ENCODE assay signal across 1 cellular context in genomic region chr12:57864811-57865751, GRCh38.
TF ChIP-seq lines count a peak whose summit lies in the region.

No MANE protein-coding gene starts in this region.

TF ChIP-seq in HEK293, 187 proteins besides CTCF, POLR2A, EP300 and RAD21 (continued from another document and continues in another):
- no peak for TF ChIP-seq INSM2 (tag by site-specific recombination; IDR thresholded peaks at IDR 0.05)
- no peak for TF ChIP-seq ZNF121 (tag by site-specific recombination; IDR thresholded peaks at IDR 0.05)
- no peak for TF ChIP-seq ZNF146 (tag by site-specific recombination; IDR thresholded peaks at IDR 0.05)
- peak; percentile 16; the same call in 1 of the 2 replicates for TF ChIP-seq ZNF501 (tag by site-specific recombination; IDR thresholded peaks at IDR 0.05)
- no peak for TF ChIP-seq ZNF558 (tag by site-specific recombination; IDR thresholded peaks at IDR 0.05)
- no peak for TF ChIP-seq OSR2 (tag by site-specific recombination; IDR thresholded peaks at IDR 0.05)
- TF ChIP-seq ZBTB8A (tag by site-specific recombination; IDR thresholded peaks at IDR 0.05) = peak; percentile 27; the same call in 1 of the 2 replicates
- TF ChIP-seq HOXC10 (CRISPR knock-in tag; IDR thresholded peaks at IDR 0.05) = no peak
- TF ChIP-seq MEIS1 (CRISPR knock-in tag; IDR thresholded peaks at IDR 0.05; ENCODE audit: borderline replicate concordance) = no peak
- no peak for TF ChIP-seq HOXA7 (CRISPR knock-in tag; IDR thresholded peaks at IDR 0.05; ENCODE audit: borderline replicate concordance)
- peak; percentile 49 for TF ChIP-seq ZBTB26 (tag by site-specific recombination; optimal IDR thresholded peaks at IDR 0.05)
- TF ChIP-seq ZNF768 (tag by site-specific recombination; IDR thresholded peaks at IDR 0.05) = no peak
- TF ChIP-seq ZNF423 (tag by site-specific recombination; IDR thresholded peaks at IDR 0.05) = no peak
- TF ChIP-seq ZNF654 (tag by site-specific recombination; IDR thresholded peaks at IDR 0.05; ENCODE audit: low read depth) = no peak
- TF ChIP-seq ZNF311 (tag by site-specific recombination; IDR thresholded peaks at IDR 0.05; ENCODE audit: borderline replicate concordance) = no peak
- no peak for TF ChIP-seq ZNF791 (tag by site-specific recombination; IDR thresholded peaks at IDR 0.05)
- no peak for TF ChIP-seq ZNF214 (tag by site-specific recombination; IDR thresholded peaks at IDR 0.05; ENCODE audit: borderline replicate concordance)
- TF ChIP-seq PRDM10 (tag by site-specific recombination; IDR thresholded peaks at IDR 0.05) = peak; percentile 36
- no peak for TF ChIP-seq ZNF302 (tag by site-specific recombination; IDR thresholded peaks at IDR 0.05; ENCODE audit: low read depth)
- TF ChIP-seq ZFP37 (tag by site-specific recombination; IDR thresholded peaks at IDR 0.05) = peak; percentile 57; the same call in 1 of the 2 replicates
- no peak for TF ChIP-seq ZBTB7A (tag by site-specific recombination; IDR thresholded peaks at IDR 0.05; ENCODE audit: low read depth)
- TF ChIP-seq ZNF677 (tag by site-specific recombination; IDR thresholded peaks at IDR 0.05) = no peak
- no peak for TF ChIP-seq YY1 (tag by site-specific recombination; IDR thresholded peaks at IDR 0.05)
- no peak for TF ChIP-seq ZNF223 (tag by site-specific recombination; IDR thresholded peaks at IDR 0.05)
- TF ChIP-seq ZNF37A (tag by site-specific recombination; IDR thresholded peaks at IDR 0.05) = no peak
- no peak for TF ChIP-seq ZNF202 (tag by site-specific recombination; IDR thresholded peaks at IDR 0.05; ENCODE audit: borderline replicate concordance)
- no peak for TF ChIP-seq ZNF280D (tag by site-specific recombination; IDR thresholded peaks at IDR 0.05)
- TF ChIP-seq SALL2 (tag by site-specific recombination; IDR thresholded peaks at IDR 0.05; ENCODE audit: borderline replicate concordance) = no peak
- no peak; the same call in 1 of the 2 replicates for TF ChIP-seq ZBTB11 (tag by site-specific recombination; conservative IDR thresholded peaks at IDR 0.05; ENCODE audit: low read depth)
- TF ChIP-seq TCF7L2 (IDR thresholded peaks at IDR 0.05; ENCODE audit: borderline replicate concordance, low read depth, low read length) = no peak
- TF ChIP-seq ZNF16 (tag by site-specific recombination; IDR thresholded peaks at IDR 0.05; ENCODE audit: low read depth) = no peak
- no peak for TF ChIP-seq ZNF433 (tag by site-specific recombination; IDR thresholded peaks at IDR 0.05; ENCODE audit: low read depth)
- no peak for TF ChIP-seq GLIS1 (tag by site-specific recombination; IDR thresholded peaks at IDR 0.05)
- no peak for TF ChIP-seq PRDM4 (tag by site-specific recombination; IDR thresholded peaks at IDR 0.05)
- no peak for TF ChIP-seq ZNF488 (tag by site-specific recombination; IDR thresholded peaks at IDR 0.05)
- TF ChIP-seq ZNF548 (tag by site-specific recombination; IDR thresholded peaks at IDR 0.05) = no peak
- no peak for TF ChIP-seq ZNF596 (tag by site-specific recombination; IDR thresholded peaks at IDR 0.05)
- TF ChIP-seq ZIC2 (tag by site-specific recombination; IDR thresholded peaks at IDR 0.05) = no peak
- no peak for TF ChIP-seq ZNF660 (tag by site-specific recombination; IDR thresholded peaks at IDR 0.05)
- TF ChIP-seq ZNF544 (tag by site-specific recombination; IDR thresholded peaks at IDR 0.05) = no peak
- peak; percentile 70 for TF ChIP-seq ZFHX2 (tag by site-specific recombination; conservative IDR thresholded peaks at IDR 0.05)
- no peak for TF ChIP-seq ZNF26 (tag by site-specific recombination; IDR thresholded peaks at IDR 0.05)
- TF ChIP-seq ZNF510 (tag by site-specific recombination; IDR thresholded peaks at IDR 0.05; ENCODE audit: insufficient replicate concordance) = no peak
- no peak for TF ChIP-seq BCL11B (tag by site-specific recombination; IDR thresholded peaks at IDR 0.05; ENCODE audit: low read depth)
- 0 out of 2 replicates have a peak, but pooled peaks have one; percentile 25 for TF ChIP-seq KLF10 (tag by site-specific recombination; IDR thresholded peaks at IDR 0.05)
- peak; percentile 11; the same call in 1 of the 2 replicates for TF ChIP-seq ZSCAN4 (tag by site-specific recombination; IDR thresholded peaks at IDR 0.05)
- no peak for TF ChIP-seq ZNF157 (tag by site-specific recombination; IDR thresholded peaks at IDR 0.05)
